Comparison of ENCODE assay signal across 28 cellular contexts in genomic region chr22:36671398-36671797, GRCh38. TPM values are rescaled to one million over a fixed set of nuclear protein-coding genes. Genes with fewer than 3 reads are reported as not detected.
"Had no signal": no experiment of that assay in that cellular context is flagged by ENCODE, and none has a peak within 500 bp of the region (broad histone marks: within the 10 kb centered on the region; RNA-seq: fewer than 3 reads in every experiment).

No MANE protein-coding gene starts in this region.

- H3K4me1 Mint-ChIP-seq: activated CD4-positive, alpha-beta T cell treated with anti-CD3 and anti-CD28 coated beads, Interleukin-2, amount 10 ng/mL, durations not matched to agents 24 days and 14 days; activated naive CD4-positive, alpha-beta T cell treated with anti-CD3 and anti-CD28 coated beads, Interleukin-2, amount 50 U/mL, for 24 hours had no signal

- H3K27me3 ChIP-seq: body of pancreas, sigmoid colon, uterus had no signal

- H3K36me3 ChIP-seq: sigmoid colon, uterus had no signal

- H3K9me3 Mint-ChIP-seq: activated CD4-positive, alpha-beta T cell treated with anti-CD3 and anti-CD28 coated beads, Interleukin-2, amount 10 ng/mL, durations not matched to agents 24 days and 14 days; activated naive CD4-positive, alpha-beta T cell treated with anti-CD3 and anti-CD28 coated beads, Interleukin-2, amount 50 U/mL, for 24 hours; natural killer cell treated with Interleukin-12 subunit alpha and Interleukin-12 subunit beta and Interleukin-15 and Interleukin-18, amount 100 ng/mL, for 72 hours; stimulated activated naive B cell treated with anti-CD40 and anti-IgM and Interleukin-4, amounts not matched to agents 10 μg/mL and 1 μg/mL and 100 μg/mL, for 72 hours had no signal

- H3K4me3 Mint-ChIP-seq: activated CD4-positive, alpha-beta T cell treated with anti-CD3 and anti-CD28 coated beads, Interleukin-2, amount 10 ng/mL, durations not matched to agents 24 days and 14 days; activated CD8-positive, alpha-beta T cell treated with anti-CD3 and anti-CD28 coated beads, Interleukin-2, amount 10 ng/mL, durations not matched to agents 7 days and 5 days; activated naive CD4-positive, alpha-beta T cell treated with anti-CD3 and anti-CD28 coated beads, Interleukin-2, amount 50 U/mL, for 24 hours; natural killer cell treated with Interleukin-12 subunit alpha and Interleukin-12 subunit beta and Interleukin-15 and Interleukin-18, amount 100 ng/mL, for 72 hours; stimulated activated naive B cell treated with anti-CD40 and anti-IgM and Interleukin-4, amounts not matched to agents 10 μg/mL and 1 μg/mL and 100 μg/mL, for 72 hours had no signal

- H3K4me3 ChIP-seq: body of pancreas, sigmoid colon, uterus had no signal

- H3K9me3 ChIP-seq: body of pancreas, sigmoid colon, uterus had no signal

- DNase-seq: activated CD4-positive, alpha-beta T cell treated with anti-CD3 and anti-CD28 coated beads, Interleukin-2, amount 10 ng/mL, durations not matched to agents 24 days and 14 days; activated CD8-positive, alpha-beta T cell treated with anti-CD3 and anti-CD28 coated beads, Interleukin-2, amount 10 ng/mL, durations not matched to agents 7 days and 5 days; activated gamma-delta T cell treated with Interleukin-2 at 50 U/mL for 16 hours; activated T-cell treated with anti-CD3 and anti-CD28 coated beads, Interleukin-2, amount 50 U/mL, for 1 hour; anterior cingulate cortex; body of pancreas; dermis blood vessel endothelial cell; effector CD8-positive, alpha-beta T cell; foreskin melanocyte; hippocampal formation; left ventricle myocardium superior; mammary epithelial cell; midbrain; occipital lobe; posterior cingulate gyrus; sigmoid colon; stimulated activated CD4-positive, alpha-beta T cell treated with anti-CD3 and anti-CD28 coated beads, Interleukin-2, amount 100 ng/mL, for 48 hours; stimulated activated CD8-positive, alpha-beta memory T cell treated with anti-CD3 and anti-CD28 coated beads, Interleukin-4, amount 100 ng/mL, for 48 hours; stimulated activated naive B cell treated with anti-CD40 and anti-IgM and Interleukin-4, amounts not matched to agents 10 μg/mL and 1 μg/mL and 100 μg/mL, for 72 hours; trophoblast cell; uterus had no signal

- H3K4me1 ChIP-seq: body of pancreas, uterus had no signal

- H3K27ac ChIP-seq: body of pancreas, sigmoid colon, uterus, VCaP had no signal

- H3K27ac Mint-ChIP-seq: activated CD4-positive, alpha-beta T cell treated with anti-CD3 and anti-CD28 coated beads, Interleukin-2, amount 10 ng/mL, durations not matched to agents 24 days and 14 days; activated CD8-positive, alpha-beta T cell treated with anti-CD3 and anti-CD28 coated beads, Interleukin-2, amount 10 ng/mL, durations not matched to agents 7 days and 5 days; activated naive CD4-positive, alpha-beta T cell treated with anti-CD3 and anti-CD28 coated beads, Interleukin-2, amount 50 U/mL, for 24 hours; natural killer cell treated with Interleukin-12 subunit alpha and Interleukin-12 subunit beta and Interleukin-15 and Interleukin-18, amount 100 ng/mL, for 72 hours; stimulated activated naive B cell treated with anti-CD40 and anti-IgM and Interleukin-4, amounts not matched to agents 10 μg/mL and 1 μg/mL and 100 μg/mL, for 72 hours had no signal

- H3K36me3 Mint-ChIP-seq: activated naive CD4-positive, alpha-beta T cell treated with anti-CD3 and anti-CD28 coated beads, Interleukin-2, amount 50 U/mL, for 24 hours; natural killer cell treated with Interleukin-12 subunit alpha and Interleukin-12 subunit beta and Interleukin-15 and Interleukin-18, amount 100 ng/mL, for 72 hours; stimulated activated naive B cell treated with anti-CD40 and anti-IgM and Interleukin-4, amounts not matched to agents 10 μg/mL and 1 μg/mL and 100 μg/mL, for 72 hours had no signal

RNA-seq across cellular contexts. Expression of gene CACNG2, which starts 32.2 kb away (rescaled TPM):
- total RNA-seq: activated CD4-positive, alpha-beta T cell treated with anti-CD3 and anti-CD28 coated beads, Interleukin-2, amount 10 ng/mL, durations not matched to agents 24 days and 14 days; activated CD8-positive, alpha-beta T cell treated with anti-CD3 and anti-CD28 coated beads, Interleukin-2, amount 10 ng/mL, durations not matched to agents 7 days and 5 days; body of pancreas; cardiac septum; dermis blood vessel endothelial cell; left ventricle myocardium superior; mammary epithelial cell; natural killer cell treated with Interleukin-12 subunit alpha and Interleukin-12 subunit beta and Interleukin-15 and Interleukin-18, amount 100 ng/mL, for 72 hours; renal cortical epithelial cell; sigmoid colon; T-helper 2 cell treated with Interferon-gamma antibody and Interleukin-4, amounts not matched to agents 100 ng/mL and 5 ng/mL, for 36 hours; uterus had no signal
- polyA plus RNA-seq: esophagus, mammary epithelial cell had no signal
